Comparison of ENCODE assay signal across 8 cellular contexts in genomic region chr2:230068658-230069080, GRCh38. TPM values are rescaled to one million over a fixed set of nuclear protein-coding genes. Genes with fewer than 3 reads are reported as not detected.
A peak's percentile ranks its signal among the peaks of the same experiment; 100 is the strongest.
DNase-seq lines count a peak whose midpoint lies in the region; ATAC-seq and TF ChIP-seq lines count a peak whose summit lies in the region.

Gene SLC16A14, minus strand, starts transcription at chr2:230068924. Its CDS starts 9,572 bp downstream, at chr2:230059352.

- in situ Hi-C loops in ACHN (cut with HindIII; ENCODE audit: low pct_ligation_motif_present, low pct_unique_long_range_greater_than_20kb, low sequenced_read_pairs): no loop called here
- in situ Hi-C loops in brain microvascular endothelial cell (cut with HindIII; ENCODE audit: low pct_ligation_motif_present, low sequenced_read_pairs): no loop called here
- in situ Hi-C loops in gastrocnemius medialis (cut with MboI; ENCODE audit: low sequenced_read_pairs in 4 of 4): no loop called here

- H3K27me3 ChIP-seq in HUES6 (ENCODE audit: control insufficient read depth, insufficient read depth, low read length) (peaks cover 35% of the 10 kb centered on the region), PC-3 (ENCODE audit: low read length) (no peaks in the 10 kb centered on the region), brain microvascular endothelial cell (replicated peaks) (no peaks in the 10 kb centered on the region), gastrocnemius medialis (peaks cover 0 to 7% (median 4%) of the 10 kb centered on the region in 3 donors)

- intact Hi-C loops in PC-3 (cut with micrococcal nuclease): loop anchor here (1.0 to 5.0 kb wide), 4 partner anchors 70 to 544 kb away; no protein-coding TSS in a partner anchor
- intact Hi-C loops in gastrocnemius medialis (cut with DNase I; ENCODE audit: low total_unique reads): loop anchor here (5.0 kb wide), 2 partner anchors 94 to 544 kb away; no protein-coding TSS in a partner anchor

- peak within 1 kb of the TSS; percentile 65 for H2AFZ ChIP-seq in PC-3 (ENCODE audit: low read length)

- BruUV-seq in PC-3 (replicated peaks; lab: Mats Ljungman, UMichigan): no TSS peak

- H3K4me2 ChIP-seq in PC-3 (ENCODE audit: low read length): peak within 1 kb of the TSS; percentile 81

- no peak for TF ChIP-seq POLR2A in gastrocnemius medialis (IDR thresholded peaks at IDR 0.05)

- H3K9me3 ChIP-seq in HUES6 (ENCODE audit: control insufficient read depth, insufficient read depth, low read depth, low read length) (no peaks in the 10 kb centered on the region), PC-3 (ENCODE audit: low read length) (no peaks in the 10 kb centered on the region), iPS-18c (ENCODE audit: control insufficient read depth, insufficient read depth, low read length) (no peaks in the 10 kb centered on the region), gastrocnemius medialis (no peaks in the 10 kb centered on the region)

- H3K79me2 ChIP-seq in PC-3 (ENCODE audit: low read length): peaks cover 26% of the 10 kb centered on the region

- H3K4me3 ChIP-seq in HUES6 (ENCODE audit: low read depth, low read length) (peak within 1 kb of the TSS; percentile 62), PC-3 (ENCODE audit: low read length) (peak within 1 kb of the TSS; percentile 73), brain microvascular endothelial cell (ENCODE audit: low read depth, low read length) (peak within 1 kb of the TSS; percentile 60), iPS-18c (ENCODE audit: insufficient read depth, low read depth, low read length) (peak within 1 kb of the TSS; percentile 71), gastrocnemius medialis (peak within 1 kb of the TSS; percentile 53 to 67 (median 62))

- H3K9ac ChIP-seq in HUES6 (ENCODE audit: low read length) (peak within 1 kb of the TSS; percentile 20), PC-3 (ENCODE audit: low read length) (peak within 1 kb of the TSS; percentile 66)

- 0 out of 2 replicates have a peak, but pooled peaks cover 5% of the 10 kb centered on the region for H3K4me1 ChIP-seq in HUES6 (ENCODE audit: control insufficient read depth, insufficient read depth, low read length)
- H3K4me1 ChIP-seq in PC-3 (ENCODE audit: insufficient read depth, low read length): no peaks in the 10 kb centered on the region
- peaks cover 0 to 10% of the 10 kb centered on the region in 2 donors for H3K4me1 ChIP-seq in gastrocnemius medialis

- DNase-seq in ACHN (peak; percentile 11), PC-3 (peak; percentile 84), brain microvascular endothelial cell (peak; percentile 53), gastrocnemius medialis (no peak), retina (no peak)

- H3K27ac ChIP-seq in HUES6 (ENCODE audit: low read depth, low read length) (no peak within 1 kb of the TSS), PC-3 (ENCODE audit: low read length) (peak within 1 kb of the TSS; percentile 59), brain microvascular endothelial cell (no peak within 1 kb of the TSS), gastrocnemius medialis (peak within 1 kb of the TSS; percentile 39 to 66 (median 52))

- POLR2A ChIA-PET in PC-3 (lab: Charles Lee; ENCODE audit: unreplicated experiment): interaction anchor here (0.7 kb wide), 1 partner anchor 1570 kb away, joined by 3 read pairs; no protein-coding TSS in a partner anchor

- H3K9me2 ChIP-seq in PC-3 (replicated peaks; ENCODE audit: low read length): no peaks in the 10 kb centered on the region

- peak; percentile 47 for TF ChIP-seq CTCF in PC-3 (conservative IDR thresholded peaks at IDR 0.05; ENCODE audit: low read depth, low read length)
- peak; percentile 62 for TF ChIP-seq CTCF in brain microvascular endothelial cell (IDR thresholded peaks at IDR 0.05; ENCODE audit: low read depth, low read length, missing control alignments)
- no peak for TF ChIP-seq CTCF in gastrocnemius medialis (IDR thresholded peaks at IDR 0.05 in 4 of 5, conservative IDR thresholded peaks at IDR 0.05 in 1 of 5)

- ATAC-seq in GM18519 (IDR thresholded peaks at IDR 0.05; ENCODE audit: low FRiP score, unreplicated experiment) (peak; percentile 33), PC-3 (peak; percentile 57), gastrocnemius medialis (peak in 1 of 2 donors; percentile 40)

- no peaks in the 10 kb centered on the region for H3F3A ChIP-seq in PC-3 (ENCODE audit: low read length, unreplicated experiment)

- CTCF ChIA-PET in PC-3 (lab: Charles Lee): interaction anchor here (0.6 to 3.3 kb wide), 5 partner anchors 17 to 568 kb away, joined by 3 to 28 read pairs (median 3); no protein-coding TSS in a partner anchor

- H3K36me3 ChIP-seq in HUES6 (ENCODE audit: control insufficient read depth, insufficient read depth, low read length): no peaks in the 10 kb centered on the region
- H3K36me3 ChIP-seq in PC-3 (ENCODE audit: low read depth, low read length): no peaks in the 10 kb centered on the region
- no peaks in the 10 kb centered on the region for H3K36me3 ChIP-seq in brain microvascular endothelial cell (replicated peaks)
- no peaks in the 10 kb centered on the region for H3K36me3 ChIP-seq in gastrocnemius medialis

- H4K20me1 ChIP-seq in PC-3 (ENCODE audit: low read length): no peaks in the 10 kb centered on the region

RNA-seq across cellular contexts. Expression of gene SLC16A14, which starts in this region (rescaled TPM):
- total RNA-seq in PC-3 (2014; rRNA removed) (12.4 and 14.4 TPM in 2 replicates), gastrocnemius medialis (under 1 TPM; 0.44 to 0.66 (median 0.58) TPM)

Comparison
In these comparisons a context has a peak if more than half of its experiments do, and no peak if none do; other contexts are left out.
1. DNase-seq: peak in ACHN (single experiment), PC-3 (single experiment) and brain microvascular endothelial cell (single experiment); none in gastrocnemius medialis (0 of 2) and retina (single experiment).
2. H3K27ac ChIP-seq: peak in PC-3 (single experiment) and gastrocnemius medialis (4 of 4); none in HUES6 (single experiment) and brain microvascular endothelial cell (single experiment).
3. CTCF ChIP-seq: peak in PC-3 (single experiment) and brain microvascular endothelial cell (single experiment); none in gastrocnemius medialis (0 of 5).
4. Peak in every context shown above with its lines, with median percentiles within 50 percentile points of each other: H3K4me3 ChIP-seq.